Comparison of ENCODE assay signal across 2 cellular contexts in the genomic region with DNA sequence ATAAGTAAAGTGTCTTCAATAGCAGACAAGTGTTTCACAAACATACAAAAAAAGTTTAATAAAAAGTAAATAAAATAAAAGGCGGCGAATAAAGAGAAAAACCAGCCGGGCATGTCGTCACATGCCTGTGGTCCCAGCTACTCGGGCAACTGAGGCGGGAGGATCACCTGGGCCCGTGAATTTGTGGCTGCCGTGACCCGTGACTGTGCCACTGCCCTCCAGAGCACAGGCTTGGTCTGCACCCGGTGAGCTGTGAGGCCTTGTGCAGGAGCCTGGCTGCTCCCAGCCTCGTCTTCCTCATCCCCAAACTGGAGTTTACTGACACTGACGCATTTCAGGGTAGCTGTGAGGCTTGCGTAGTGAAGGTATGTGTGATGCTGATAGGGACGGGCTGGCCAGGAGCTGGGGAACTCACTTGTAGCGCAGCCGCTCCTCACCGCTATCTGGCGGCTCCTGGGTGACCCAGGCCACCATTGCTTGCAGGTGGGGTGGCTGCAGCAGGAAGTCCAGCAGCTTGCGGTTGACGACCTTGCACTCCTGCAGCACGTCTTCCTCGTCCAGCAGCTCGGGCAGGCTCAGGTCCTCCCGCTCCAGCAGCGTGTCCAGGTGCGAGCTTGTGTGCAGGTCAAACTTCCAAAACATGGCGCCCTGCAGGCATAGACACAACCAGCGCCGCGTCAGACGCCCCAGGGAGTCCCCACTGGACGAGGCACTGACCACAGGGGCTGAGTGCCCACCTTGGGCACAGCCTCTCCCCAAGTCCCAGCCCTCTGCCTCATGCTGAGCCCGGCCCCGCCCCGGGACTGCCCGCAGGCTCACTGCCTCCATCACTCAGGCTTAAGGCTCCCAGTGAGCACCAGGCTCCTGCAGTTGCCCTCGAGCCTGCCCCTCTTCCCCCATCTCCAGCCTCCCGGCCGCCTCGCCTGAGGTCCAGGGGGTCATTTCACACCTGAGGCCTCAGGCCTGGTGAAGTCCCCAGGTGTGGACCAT.
TF ChIP-seq lines count a peak whose summit lies in the region.

No MANE protein-coding gene starts in this region.

TF ChIP-seq in GM23338, 12 proteins besides CTCF, POLR2A, EP300 and RAD21 (continues in another document):
- TF ChIP-seq, protein P1, sequence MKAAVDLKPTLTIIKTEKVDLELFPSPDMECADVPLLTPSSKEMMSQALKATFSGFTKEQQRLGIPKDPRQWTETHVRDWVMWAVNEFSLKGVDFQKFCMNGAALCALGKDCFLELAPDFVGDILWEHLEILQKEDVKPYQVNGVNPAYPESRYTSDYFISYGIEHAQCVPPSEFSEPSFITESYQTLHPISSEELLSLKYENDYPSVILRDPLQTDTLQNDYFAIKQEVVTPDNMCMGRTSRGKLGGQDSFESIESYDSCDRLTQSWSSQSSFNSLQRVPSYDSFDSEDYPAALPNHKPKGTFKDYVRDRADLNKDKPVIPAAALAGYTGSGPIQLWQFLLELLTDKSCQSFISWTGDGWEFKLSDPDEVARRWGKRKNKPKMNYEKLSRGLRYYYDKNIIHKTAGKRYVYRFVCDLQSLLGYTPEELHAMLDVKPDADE (IDR thresholded peaks at IDR 0.05), result no peak
- TF ChIP-seq JUNB (IDR thresholded peaks at IDR 0.05; ENCODE audit: unreplicated experiment) (no peak), NANOG (IDR thresholded peaks at IDR 0.05; ENCODE audit: borderline replicate concordance) (no peak), EZH2 (IDR thresholded peaks at IDR 0.05; ENCODE audit: low read depth, unreplicated experiment) (no peak), ZNF331 (CRISPR knock-in tag; IDR thresholded peaks at IDR 0.05; ENCODE audit: low read depth) (no peak), ZNF114 (CRISPR knock-in tag; IDR thresholded peaks at IDR 0.05) (no peak), CREB1 (CRISPR knock-in tag; IDR thresholded peaks at IDR 0.05; ENCODE audit: low read depth) (no peak), STAT1 (IDR thresholded peaks at IDR 0.05; ENCODE audit: unreplicated experiment) (no peak), POLR2AphosphoS5 (IDR thresholded peaks at IDR 0.05; ENCODE audit: low read depth) (no peak), EZH2phosphoT487 (IDR thresholded peaks at IDR 0.05; ENCODE audit: unreplicated experiment) (no peak)
- TF ChIP-seq, protein P2, sequence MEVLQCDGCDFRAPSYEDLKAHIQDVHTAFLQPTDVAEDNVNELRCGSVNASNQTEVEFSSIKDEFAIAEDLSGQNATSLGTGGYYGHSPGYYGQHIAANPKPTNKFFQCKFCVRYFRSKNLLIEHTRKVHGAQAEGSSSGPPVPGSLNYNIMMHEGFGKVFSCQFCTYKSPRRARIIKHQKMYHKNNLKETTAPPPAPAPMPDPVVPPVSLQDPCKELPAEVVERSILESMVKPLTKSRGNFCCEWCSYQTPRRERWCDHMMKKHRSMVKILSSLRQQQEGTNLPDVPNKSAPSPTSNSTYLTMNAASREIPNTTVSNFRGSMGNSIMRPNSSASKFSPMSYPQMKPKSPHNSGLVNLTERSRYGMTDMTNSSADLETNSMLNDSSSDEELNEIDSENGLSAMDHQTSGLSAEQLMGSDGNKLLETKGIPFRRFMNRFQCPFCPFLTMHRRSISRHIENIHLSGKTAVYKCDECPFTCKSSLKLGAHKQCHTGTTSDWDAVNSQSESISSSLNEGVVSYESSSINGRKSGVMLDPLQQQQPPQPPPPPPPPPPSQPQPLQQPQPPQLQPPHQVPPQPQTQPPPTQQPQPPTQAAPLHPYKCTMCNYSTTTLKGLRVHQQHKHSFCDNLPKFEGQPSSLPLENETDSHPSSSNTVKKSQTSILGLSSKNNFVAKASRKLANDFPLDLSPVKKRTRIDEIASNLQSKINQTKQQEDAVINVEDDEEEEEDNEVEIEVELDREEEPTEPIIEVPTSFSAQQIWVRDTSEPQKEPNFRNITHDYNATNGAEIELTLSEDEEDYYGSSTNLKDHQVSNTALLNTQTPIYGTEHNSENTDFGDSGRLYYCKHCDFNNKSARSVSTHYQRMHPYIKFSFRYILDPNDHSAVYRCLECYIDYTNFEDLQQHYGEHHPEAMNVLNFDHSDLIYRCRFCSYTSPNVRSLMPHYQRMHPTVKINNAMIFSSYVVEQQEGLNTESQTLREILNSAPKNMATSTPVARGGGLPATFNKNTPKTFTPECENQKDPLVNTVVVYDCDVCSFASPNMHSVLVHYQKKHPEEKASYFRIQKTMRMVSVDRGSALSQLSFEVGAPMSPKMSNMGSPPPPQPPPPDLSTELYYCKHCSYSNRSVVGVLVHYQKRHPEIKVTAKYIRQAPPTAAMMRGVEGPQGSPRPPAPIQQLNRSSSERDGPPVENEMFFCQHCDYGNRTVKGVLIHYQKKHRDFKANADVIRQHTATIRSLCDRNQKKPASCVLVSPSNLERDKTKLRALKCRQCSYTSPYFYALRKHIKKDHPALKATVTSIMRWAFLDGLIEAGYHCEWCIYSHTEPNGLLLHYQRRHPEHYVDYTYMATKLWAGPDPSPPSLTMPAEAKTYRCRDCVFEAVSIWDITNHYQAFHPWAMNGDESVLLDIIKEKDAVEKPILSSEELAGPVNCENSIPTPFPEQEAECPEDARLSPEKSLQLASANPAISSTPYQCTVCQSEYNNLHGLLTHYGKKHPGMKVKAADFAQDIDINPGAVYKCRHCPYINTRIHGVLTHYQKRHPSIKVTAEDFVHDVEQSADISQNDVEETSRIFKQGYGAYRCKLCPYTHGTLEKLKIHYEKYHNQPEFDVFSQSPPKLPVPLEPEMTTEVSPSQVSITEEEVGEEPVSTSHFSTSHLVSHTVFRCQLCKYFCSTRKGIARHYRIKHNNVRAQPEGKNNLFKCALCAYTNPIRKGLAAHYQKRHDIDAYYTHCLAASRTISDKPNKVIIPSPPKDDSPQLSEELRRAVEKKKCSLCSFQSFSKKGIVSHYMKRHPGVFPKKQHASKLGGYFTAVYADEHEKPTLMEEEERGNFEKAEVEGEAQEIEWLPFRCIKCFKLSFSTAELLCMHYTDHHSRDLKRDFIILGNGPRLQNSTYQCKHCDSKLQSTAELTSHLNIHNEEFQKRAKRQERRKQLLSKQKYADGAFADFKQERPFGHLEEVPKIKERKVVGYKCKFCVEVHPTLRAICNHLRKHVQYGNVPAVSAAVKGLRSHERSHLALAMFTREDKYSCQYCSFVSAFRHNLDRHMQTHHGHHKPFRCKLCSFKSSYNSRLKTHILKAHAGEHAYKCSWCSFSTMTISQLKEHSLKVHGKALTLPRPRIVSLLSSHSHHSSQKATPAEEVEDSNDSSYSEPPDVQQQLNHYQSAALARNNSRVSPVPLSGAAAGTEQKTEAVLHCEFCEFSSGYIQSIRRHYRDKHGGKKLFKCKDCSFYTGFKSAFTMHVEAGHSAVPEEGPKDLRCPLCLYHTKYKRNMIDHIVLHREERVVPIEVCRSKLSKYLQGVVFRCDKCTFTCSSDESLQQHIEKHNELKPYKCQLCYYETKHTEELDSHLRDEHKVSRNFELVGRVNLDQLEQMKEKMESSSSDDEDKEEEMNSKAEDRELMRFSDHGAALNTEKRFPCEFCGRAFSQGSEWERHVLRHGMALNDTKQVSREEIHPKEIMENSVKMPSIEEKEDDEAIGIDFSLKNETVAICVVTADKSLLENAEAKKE (CRISPR knock-in tag; IDR thresholded peaks at IDR 0.05), result no peak

TF ChIP-seq in IMR-90, 13 proteins besides CTCF, POLR2A, EP300 and RAD21:
- TF ChIP-seq NFE2L2 (IDR thresholded peaks at IDR 0.05; ENCODE audit: low read depth, low read length) (no peak), MAZ (IDR thresholded peaks at IDR 0.05; ENCODE audit: borderline replicate concordance, low read depth, low read length) (no peak), FOS (IDR thresholded peaks at IDR 0.05; ENCODE audit: low read depth, low read length) (no peak), CHD1 (IDR thresholded peaks at IDR 0.05; ENCODE audit: low read depth, low read length) (no peak), RCOR1 (IDR thresholded peaks at IDR 0.05; ENCODE audit: insufficient replicate concordance, low read length) (no peak), MAFK (IDR thresholded peaks at IDR 0.05; ENCODE audit: low read depth, low read length) (no peak), BHLHE40 (IDR thresholded peaks at IDR 0.05; ENCODE audit: low read depth, low read length) (no peak), RFX5 (IDR thresholded peaks at IDR 0.05; ENCODE audit: low read depth, low read length) (no peak), SMC3 (IDR thresholded peaks at IDR 0.05; ENCODE audit: low read depth, low read length) (no peak), CEBPB (IDR thresholded peaks at IDR 0.05; ENCODE audit: low read depth, low read length) (no peak)
- TF ChIP-seq, protein P3, sequence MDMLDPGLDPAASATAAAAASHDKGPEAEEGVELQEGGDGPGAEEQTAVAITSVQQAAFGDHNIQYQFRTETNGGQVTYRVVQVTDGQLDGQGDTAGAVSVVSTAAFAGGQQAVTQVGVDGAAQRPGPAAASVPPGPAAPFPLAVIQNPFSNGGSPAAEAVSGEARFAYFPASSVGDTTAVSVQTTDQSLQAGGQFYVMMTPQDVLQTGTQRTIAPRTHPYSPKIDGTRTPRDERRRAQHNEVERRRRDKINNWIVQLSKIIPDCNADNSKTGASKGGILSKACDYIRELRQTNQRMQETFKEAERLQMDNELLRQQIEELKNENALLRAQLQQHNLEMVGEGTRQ (IDR thresholded peaks at IDR 0.05; ENCODE audit: low read depth, low read length), result no peak
